Comparison of ENCODE assay signal across 8 cellular contexts in genomic region chr15:24878153-24878552, GRCh38.
DNase-seq lines count a peak whose midpoint lies in the region; ATAC-seq and FAIRE-seq lines count a peak whose summit lies in the region.

No MANE protein-coding gene starts in this region.

- FAIRE-seq in HTR-8/SVneo (lab: Jason Lieb, UNC): no peak

- peak overlapping the region; percentile 74 for H3K4me3 Mint-ChIP-seq in activated naive CD8-positive, alpha-beta T cell treated with anti-CD3 and anti-CD28 coated beads, Interleukin-2, amount 10 ng/mL, durations not matched to agents 7 days and 5 days
- peak overlapping the region; percentile 43 for H3K4me3 Mint-ChIP-seq in stimulated activated effector memory CD8-positive, alpha-beta T cell treated with anti-CD3 and anti-CD28 coated beads, Interleukin-12 subunit alpha, Interleukin-12 subunit beta, amount 100 ng/mL, for 72 hours

- peak overlapping the region; percentile 70 for H3K27ac Mint-ChIP-seq in activated naive CD8-positive, alpha-beta T cell treated with anti-CD3 and anti-CD28 coated beads, Interleukin-2, amount 10 ng/mL, durations not matched to agents 7 days and 5 days
- H3K27ac Mint-ChIP-seq in stimulated activated effector memory CD8-positive, alpha-beta T cell treated with anti-CD3 and anti-CD28 coated beads, Interleukin-12 subunit alpha, Interleukin-12 subunit beta, amount 100 ng/mL, for 72 hours: no peak overlapping the region

- intact Hi-C loops in left cardiac atrium (cut with DNase I): no loop called here

- H3K4me1 Mint-ChIP-seq in activated naive CD8-positive, alpha-beta T cell treated with anti-CD3 and anti-CD28 coated beads, Interleukin-2, amount 10 ng/mL, durations not matched to agents 7 days and 5 days: no peaks in the 10 kb centered on the region
- H3K4me1 Mint-ChIP-seq in stimulated activated effector memory CD8-positive, alpha-beta T cell treated with anti-CD3 and anti-CD28 coated beads, Interleukin-12 subunit alpha, Interleukin-12 subunit beta, amount 100 ng/mL, for 72 hours: peaks cover 5% of the 10 kb centered on the region

- no peaks in the 10 kb centered on the region for H3K27me3 Mint-ChIP-seq in activated naive CD8-positive, alpha-beta T cell treated with anti-CD3 and anti-CD28 coated beads, Interleukin-2, amount 10 ng/mL, durations not matched to agents 7 days and 5 days

- peaks cover 21% of the 10 kb centered on the region for H3K9me3 Mint-ChIP-seq in activated naive CD8-positive, alpha-beta T cell treated with anti-CD3 and anti-CD28 coated beads, Interleukin-2, amount 10 ng/mL, durations not matched to agents 7 days and 5 days
- peaks cover 10% of the 10 kb centered on the region for H3K9me3 Mint-ChIP-seq in stimulated activated effector memory CD8-positive, alpha-beta T cell treated with anti-CD3 and anti-CD28 coated beads, Interleukin-12 subunit alpha, Interleukin-12 subunit beta, amount 100 ng/mL, for 72 hours

- POLR2A ChIA-PET in activated naive CD8-positive, alpha-beta T cell treated with anti-CD3 and anti-CD28 coated beads, Interleukin-2, amount 10 ng/mL, durations not matched to agents 7 days and 5 days (lab: Charles Lee): no interaction called here

- peak; percentile 56 for ATAC-seq in activated naive CD8-positive, alpha-beta T cell treated with anti-CD3 and anti-CD28 coated beads, Interleukin-2, amount 10 ng/mL, durations not matched to agents 7 days and 5 days (ENCODE audit: low read depth)
- ATAC-seq in left cardiac atrium: peak; percentile 44 to 57
- no peak for ATAC-seq in stimulated activated effector memory CD8-positive, alpha-beta T cell treated with anti-CD3 and anti-CD28 coated beads, Interleukin-12 subunit alpha, Interleukin-12 subunit beta, amount 100 ng/mL, for 72 hours
- no peak for ATAC-seq in HG03159 (IDR thresholded peaks at IDR 0.05; ENCODE audit: unreplicated experiment)
- ATAC-seq in HG03342 (IDR thresholded peaks at IDR 0.05; ENCODE audit: unreplicated experiment): no peak

- no peaks in the 10 kb centered on the region for H3K36me3 Mint-ChIP-seq in activated naive CD8-positive, alpha-beta T cell treated with anti-CD3 and anti-CD28 coated beads, Interleukin-2, amount 10 ng/mL, durations not matched to agents 7 days and 5 days
- H3K36me3 Mint-ChIP-seq in stimulated activated effector memory CD8-positive, alpha-beta T cell treated with anti-CD3 and anti-CD28 coated beads, Interleukin-12 subunit alpha, Interleukin-12 subunit beta, amount 100 ng/mL, for 72 hours: no peaks in the 10 kb centered on the region

- DNase-seq in HTR-8/SVneo (ENCODE audit: insufficient read length, low spot score) (peak; percentile 18), left cardiac atrium (peak; percentile 26), mesenteric fat pad (ENCODE audit: low spot score) (no peak)
- DNase-seq in activated naive CD8-positive, alpha-beta T cell treated with anti-CD3 and anti-CD28 coated beads, Interleukin-2, amount 10 ng/mL, durations not matched to agents 7 days and 5 days: peak; percentile 52
- no peak for DNase-seq in stimulated activated effector memory CD8-positive, alpha-beta T cell treated with anti-CD3 and anti-CD28 coated beads, Interleukin-12 subunit alpha, Interleukin-12 subunit beta, amount 100 ng/mL, for 72 hours (ENCODE audit: low spot score in 2 of 2)
- no peak for DNase-seq in activated CD4-positive, alpha-beta T cell treated with anti-CD3 and anti-CD28 coated beads for 1 hour

Comparison
In these comparisons a context has a peak if more than half of its experiments do, and no peak if none do; other contexts are left out.
1. DNase-seq: peak in HTR-8/SVneo (single experiment), activated naive CD8-positive, alpha-beta T cell treated with anti-CD3 and anti-CD28 coated beads, Interleukin-2, amount 10 ng/mL, durations not matched to agents 7 days and 5 days (single experiment) and left cardiac atrium (single experiment); none in stimulated activated effector memory CD8-positive, alpha-beta T cell treated with anti-CD3 and anti-CD28 coated beads, Interleukin-12 subunit alpha, Interleukin-12 subunit beta, amount 100 ng/mL, for 72 hours (0 of 2), mesenteric fat pad (single experiment) and activated CD4-positive, alpha-beta T cell treated with anti-CD3 and anti-CD28 coated beads for 1 hour (single experiment).
2. ATAC-seq: peak in activated naive CD8-positive, alpha-beta T cell treated with anti-CD3 and anti-CD28 coated beads, Interleukin-2, amount 10 ng/mL, durations not matched to agents 7 days and 5 days (single experiment) and left cardiac atrium (2 of 2); none in stimulated activated effector memory CD8-positive, alpha-beta T cell treated with anti-CD3 and anti-CD28 coated beads, Interleukin-12 subunit alpha, Interleukin-12 subunit beta, amount 100 ng/mL, for 72 hours (single experiment), HG03159 (single experiment) and HG03342 (single experiment).